8 cellular contexts compared by ENCODE assay signal in the genomic region with DNA sequence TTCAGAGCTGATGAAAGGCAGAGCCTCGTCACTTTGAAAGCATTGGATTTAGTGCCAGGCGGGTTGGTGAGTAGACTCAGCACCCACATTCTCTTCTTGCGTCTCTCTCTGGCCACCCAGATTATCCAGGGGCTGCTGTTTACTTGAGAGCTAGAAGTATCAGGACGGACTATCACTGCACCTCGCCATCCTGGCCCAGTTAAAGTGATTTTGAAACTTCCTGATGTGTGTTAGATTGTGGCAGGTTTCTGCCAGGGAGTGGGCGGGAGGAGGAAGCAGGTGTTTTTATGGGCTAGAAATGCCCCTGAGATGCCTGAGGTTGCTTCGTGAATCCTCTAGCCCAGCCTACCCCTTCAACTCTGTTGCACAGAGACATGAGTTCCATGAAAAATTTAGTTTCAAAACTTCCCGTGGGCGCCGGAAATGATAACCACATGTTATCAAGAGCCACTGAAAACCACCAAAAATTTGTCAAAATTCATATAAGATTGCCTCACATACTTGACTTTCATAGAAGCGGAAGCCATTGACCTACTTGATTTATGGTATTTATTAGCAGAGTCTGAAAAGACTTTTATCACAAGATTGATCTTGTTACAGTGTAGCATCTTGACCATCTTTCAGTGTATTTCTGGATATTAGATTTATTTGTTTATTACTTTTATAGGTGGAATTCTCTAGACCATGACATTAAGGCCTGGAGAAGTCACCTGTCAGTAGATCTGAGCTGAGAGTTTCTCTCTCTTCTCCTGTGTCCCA.
DNase-seq lines count a peak whose midpoint lies in the region; ATAC-seq and TF ChIP-seq lines count a peak whose summit lies in the region.

No MANE protein-coding gene starts in this region.

- H3K36me3 Mint-ChIP-seq in activated CD4-positive, alpha-beta T cell treated with anti-CD3 and anti-CD28 coated beads, Interleukin-2, amount 10 ng/mL, durations not matched to agents 24 days and 14 days (ENCODE audit: low read depth), result peaks cover 1% of the 10 kb centered on the region
- no peaks in the 10 kb centered on the region for H3K36me3 Mint-ChIP-seq in HFFc6 (ENCODE audit: low read depth)

- no peak overlapping the region for H3K4me3 ChIP-seq in hepatocyte

- no peaks in the 10 kb centered on the region for H3K27me3 Mint-ChIP-seq in activated CD4-positive, alpha-beta T cell treated with anti-CD3 and anti-CD28 coated beads, Interleukin-2, amount 10 ng/mL, durations not matched to agents 24 days and 14 days
- no peaks in the 10 kb centered on the region; the same call in 1 of the 2 replicates for H3K27me3 Mint-ChIP-seq in HFFc6 (ENCODE audit: insufficient read depth)

- H3K27me3 ChIP-seq in hepatocyte, result no peaks in the 10 kb centered on the region

- no peaks in the 10 kb centered on the region for H4K20me1 ChIP-seq in hepatocyte (ENCODE audit: insufficient read depth, poor library complexity, severe bottlenecking)

- WGBS in hepatocyte (ENCODE audit: low lambda C conversion rate, missing lambda C conversion rate), result 78% methylated on average over 11 of the region's 11 CpGs

- no peaks in the 10 kb centered on the region for H3K36me3 ChIP-seq in hepatocyte (replicated peaks; ENCODE audit: insufficient read depth, low read depth)

- H3K79me2 ChIP-seq in hepatocyte, result no peaks in the 10 kb centered on the region

- DNase-seq in activated CD4-positive, alpha-beta T cell treated with anti-CD3 and anti-CD28 coated beads, Interleukin-2, amount 10 ng/mL, durations not matched to agents 24 days and 14 days, result peak; percentile 84
- no peak for DNase-seq in hepatocyte (ENCODE audit: low spot score)
- DNase-seq in stimulated activated naive CD8-positive, alpha-beta T cell treated with anti-CD3 and anti-CD28 coated beads, Interleukin-15, Interleukin-2, amounts not matched to agents 100 U/mL and 50 U/mL, for 24 hours, result peak; percentile 76
- DNase-seq in HFFc6, result no peak
- DNase-seq in head of caudate nucleus, result no peak
- DNase-seq in NCI-H2196 (lab: John Stamatoyannopoulos, UW; ENCODE audit: unreplicated experiment), result no peak

- H3K4me2 ChIP-seq in hepatocyte, result no peak overlapping the region

- peaks cover 55% of the 10 kb centered on the region for H3K4me1 Mint-ChIP-seq in activated CD4-positive, alpha-beta T cell treated with anti-CD3 and anti-CD28 coated beads, Interleukin-2, amount 10 ng/mL, durations not matched to agents 24 days and 14 days
- peaks cover 19% of the 10 kb centered on the region for H3K4me1 Mint-ChIP-seq in HFFc6 (ENCODE audit: low read depth)

- H3K4me3 Mint-ChIP-seq in activated CD4-positive, alpha-beta T cell treated with anti-CD3 and anti-CD28 coated beads, Interleukin-2, amount 10 ng/mL, durations not matched to agents 24 days and 14 days, result peak overlapping the region; percentile 61
- no peak overlapping the region for H3K4me3 Mint-ChIP-seq in HFFc6

- H3K27ac ChIP-seq in hepatocyte, result peak overlapping the region; percentile 5

- peaks cover 20% of the 10 kb centered on the region for H3K4me1 ChIP-seq in hepatocyte (ENCODE audit: insufficient read depth)

- peak overlapping the region; percentile 1 for H2AFZ ChIP-seq in hepatocyte

- intact Hi-C loops in activated CD4-positive, alpha-beta T cell treated with anti-CD3 and anti-CD28 coated beads, Interleukin-2, amount 10 ng/mL, durations not matched to agents 24 days and 14 days (cut with micrococcal nuclease), result loop anchor here (1.0 to 10.0 kb wide), 9 partner anchors 10 to 509 kb away; no protein-coding TSS in a partner anchor
- intact Hi-C loops in head of caudate nucleus (cut with DNase I), result no loop called here

- H3K9me3 ChIP-seq in hepatocyte (ENCODE audit: low read depth), result no peaks in the 10 kb centered on the region

- H3K9me3 Mint-ChIP-seq in activated CD4-positive, alpha-beta T cell treated with anti-CD3 and anti-CD28 coated beads, Interleukin-2, amount 10 ng/mL, durations not matched to agents 24 days and 14 days, result peaks cover 4% of the 10 kb centered on the region
- no peaks in the 10 kb centered on the region for H3K9me3 Mint-ChIP-seq in HFFc6

- H3K27ac Mint-ChIP-seq in activated CD4-positive, alpha-beta T cell treated with anti-CD3 and anti-CD28 coated beads, Interleukin-2, amount 10 ng/mL, durations not matched to agents 24 days and 14 days, result peak overlapping the region; percentile 52
- no peak overlapping the region for H3K27ac Mint-ChIP-seq in HFFc6

- ATAC-seq in HG02763 (IDR thresholded peaks at IDR 0.05; ENCODE audit: unreplicated experiment) (peak; percentile 36), esophagus mucosa (no peak)
- peak; percentile 69 for ATAC-seq in stimulated activated naive CD8-positive, alpha-beta T cell treated with anti-CD3 and anti-CD28 coated beads, Interleukin-15, Interleukin-2, amounts not matched to agents 100 U/mL and 50 U/mL, for 24 hours

- H3K9me2 ChIP-seq in hepatocyte (replicated peaks; ENCODE audit: insufficient read depth), result no peaks in the 10 kb centered on the region

- TF ChIP-seq CTCF in hepatocyte (IDR thresholded peaks at IDR 0.05; ENCODE audit: poor library complexity) (no peak), HFFc6 (IDR thresholded peaks at IDR 0.05) (no peak)

Comparison
In these comparisons a context has a peak if more than half of its experiments do, and no peak if none do; other contexts are left out.
1. DNase-seq: peak in activated CD4-positive, alpha-beta T cell treated with anti-CD3 and anti-CD28 coated beads, Interleukin-2, amount 10 ng/mL, durations not matched to agents 24 days and 14 days (single experiment) and stimulated activated naive CD8-positive, alpha-beta T cell treated with anti-CD3 and anti-CD28 coated beads, Interleukin-15, Interleukin-2, amounts not matched to agents 100 U/mL and 50 U/mL, for 24 hours (single experiment); none in hepatocyte (single experiment), HFFc6 (single experiment), head of caudate nucleus (0 of 42) and NCI-H2196 (single experiment).